8 cellular contexts compared by ENCODE assay signal in genomic region chr2:157443795-157444642, GRCh38. TPM values are rescaled to one million over a fixed set of nuclear protein-coding genes. Genes with fewer than 3 reads are reported as not detected.
DNase-seq lines count a peak whose midpoint lies in the region; ATAC-seq and TF ChIP-seq lines count a peak whose summit lies in the region.

CYTIP (minus strand) TSS chr2:157444089; CDS start chr2:157444020, 69 bp downstream.

- H3K27ac Mint-ChIP-seq in CD8-positive, alpha-beta T cell: peak within 1 kb of the TSS; percentile 98
- H3K27ac Mint-ChIP-seq in activated CD4-positive, alpha-beta memory T cell treated with anti-CD3 and anti-CD28 coated beads, Interleukin-2, amount 10 ng/mL, durations not matched to agents 7 days and 5 days: peak within 1 kb of the TSS; percentile 96
- no peak within 1 kb of the TSS for H3K27ac Mint-ChIP-seq in HFFc6
- no peak within 1 kb of the TSS for H3K27ac Mint-ChIP-seq in chondrocyte (ENCODE audit: unreplicated experiment)

- H3K36me3 Mint-ChIP-seq in CD8-positive, alpha-beta T cell: peaks cover 54% of the 10 kb centered on the region
- peaks cover 54% of the 10 kb centered on the region for H3K36me3 Mint-ChIP-seq in activated CD4-positive, alpha-beta memory T cell treated with anti-CD3 and anti-CD28 coated beads, Interleukin-2, amount 10 ng/mL, durations not matched to agents 7 days and 5 days (ENCODE audit: low read depth)
- H3K36me3 Mint-ChIP-seq in HFFc6 (ENCODE audit: low read depth): no peaks in the 10 kb centered on the region
- H3K36me3 Mint-ChIP-seq in chondrocyte (ENCODE audit: low read depth): no peaks in the 10 kb centered on the region

- peak in 5 of 7 experiments; percentile 52 to 75 (median 58) for DNase-seq in CD8-positive, alpha-beta T cell
- DNase-seq in HL-60 (ENCODE audit: low read depth in 1 of 2, low spot score in 1 of 2) (peak; percentile 71 to 85), kidney epithelial cell (ENCODE audit: low read depth) (peak; percentile 35), HFFc6 (no peak), chondrocyte (ENCODE audit: low spot score) (no peak)
- peak; percentile 81 for DNase-seq in activated CD4-positive, alpha-beta memory T cell treated with anti-CD3 and anti-CD28 coated beads, Interleukin-2, amount 10 ng/mL, durations not matched to agents 7 days and 5 days
- peak; percentile 35 to 80 (median 66) for DNase-seq in stimulated activated naive CD4-positive, alpha-beta T cell (lab: John Stamatoyannopoulos, UW)

- CTCF ChIA-PET in CD8-positive, alpha-beta T cell (lab: Charles Lee): interaction anchor here (0.8 to 17.8 kb wide), 16 partner anchors 10 to 565 kb away, joined by 3 to 303 read pairs (median 4); partner anchors contain the start of gene ERMN
- CTCF ChIA-PET in activated CD4-positive, alpha-beta memory T cell treated with anti-CD3 and anti-CD28 coated beads, Interleukin-2, amount 10 ng/mL, durations not matched to agents 7 days and 5 days (lab: Charles Lee): interaction anchor here (0.7 to 2.3 kb wide), 14 partner anchors 10 to 142 kb away, joined by 3 to 11 read pairs (median 4); no protein-coding TSS in a partner anchor

- TF ChIP-seq CTCF in CD8-positive, alpha-beta T cell (IDR thresholded peaks at IDR 0.05): no peak
- no peak for TF ChIP-seq CTCF in HL-60 (IDR thresholded peaks at IDR 0.05; ENCODE audit: insufficient read depth, low read length)
- TF ChIP-seq CTCF in kidney epithelial cell (IDR thresholded peaks at IDR 0.05; ENCODE audit: insufficient read depth, low read length, poor library complexity, severe bottlenecking): no peak
- TF ChIP-seq CTCF in HFFc6 (IDR thresholded peaks at IDR 0.05): no peak
- TF ChIP-seq CTCF in chondrocyte (IDR thresholded peaks at IDR 0.05): no peak

- peak within 1 kb of the TSS; percentile 91 for H3K4me3 Mint-ChIP-seq in CD8-positive, alpha-beta T cell
- peak within 1 kb of the TSS; percentile 91 for H3K4me3 Mint-ChIP-seq in activated CD4-positive, alpha-beta memory T cell treated with anti-CD3 and anti-CD28 coated beads, Interleukin-2, amount 10 ng/mL, durations not matched to agents 7 days and 5 days
- H3K4me3 Mint-ChIP-seq in HFFc6: no peak within 1 kb of the TSS
- H3K4me3 Mint-ChIP-seq in chondrocyte (ENCODE audit: unreplicated experiment): no peak within 1 kb of the TSS

- no peaks in the 10 kb centered on the region for H3K27me3 Mint-ChIP-seq in CD8-positive, alpha-beta T cell (ENCODE audit: low read depth)
- H3K27me3 Mint-ChIP-seq in activated CD4-positive, alpha-beta memory T cell treated with anti-CD3 and anti-CD28 coated beads, Interleukin-2, amount 10 ng/mL, durations not matched to agents 7 days and 5 days: no peaks in the 10 kb centered on the region
- H3K27me3 Mint-ChIP-seq in HFFc6 (ENCODE audit: insufficient read depth): no peaks in the 10 kb centered on the region
- H3K27me3 Mint-ChIP-seq in chondrocyte (ENCODE audit: low read depth): peaks cover 3% of the 10 kb centered on the region

- peak within 1 kb of the TSS; percentile 80 for H3K4me3 ChIP-seq in CD8-positive, alpha-beta T cell (ENCODE audit: low read depth, low read length)
- peak within 1 kb of the TSS; percentile 52 for H3K4me3 ChIP-seq in HL-60 (replicated peaks; ENCODE audit: insufficient read depth, low read length)
- no peak within 1 kb of the TSS for H3K4me3 ChIP-seq in kidney epithelial cell (ENCODE audit: low read depth, low read length)

- no peaks in the 10 kb centered on the region for H3K9me3 ChIP-seq in CD8-positive, alpha-beta T cell (ENCODE audit: low read length)

- peak; percentile 35 for ATAC-seq in CD8-positive, alpha-beta T cell
- ATAC-seq in GM21367 (IDR thresholded peaks at IDR 0.05; ENCODE audit: unreplicated experiment): peak; percentile 44

- peak within 1 kb of the TSS; percentile 88 for H3K27ac ChIP-seq in CD8-positive, alpha-beta T cell (ENCODE audit: low read depth, low read length)
- H3K27ac ChIP-seq in HL-60 (replicated peaks): peak within 1 kb of the TSS; percentile 71

- no peaks in the 10 kb centered on the region for H3K9me3 Mint-ChIP-seq in CD8-positive, alpha-beta T cell
- no peaks in the 10 kb centered on the region for H3K9me3 Mint-ChIP-seq in activated CD4-positive, alpha-beta memory T cell treated with anti-CD3 and anti-CD28 coated beads, Interleukin-2, amount 10 ng/mL, durations not matched to agents 7 days and 5 days
- no peaks in the 10 kb centered on the region for H3K9me3 Mint-ChIP-seq in HFFc6
- H3K9me3 Mint-ChIP-seq in chondrocyte (ENCODE audit: low read depth): no peaks in the 10 kb centered on the region

- no peaks in the 10 kb centered on the region for H3K27me3 ChIP-seq in CD8-positive, alpha-beta T cell (ENCODE audit: insufficient read depth, low read length)
- no peaks in the 10 kb centered on the region for H3K27me3 ChIP-seq in HL-60 (ENCODE audit: insufficient read depth, poor library complexity, severe bottlenecking)
- H3K27me3 ChIP-seq in kidney epithelial cell (ENCODE audit: control insufficient read depth, insufficient read depth, low read length): no peaks in the 10 kb centered on the region

- POLR2A ChIA-PET in CD8-positive, alpha-beta T cell (lab: Charles Lee): interaction anchor here (0.8 to 7.3 kb wide), 20 partner anchors 10 to 117 kb away, joined by 4 to 83 read pairs (median 6); no protein-coding TSS in a partner anchor
- POLR2A ChIA-PET in activated CD4-positive, alpha-beta memory T cell treated with anti-CD3 and anti-CD28 coated beads, Interleukin-2, amount 10 ng/mL, durations not matched to agents 7 days and 5 days (lab: Charles Lee): interaction anchor here (0.9 to 17.6 kb wide), 24 partner anchors 8 to 457 kb away, joined by 3 to 797 read pairs (median 8); no protein-coding TSS in a partner anchor

- intact Hi-C loops in CD8-positive, alpha-beta T cell (cut with DNase I, micrococcal nuclease): loop anchor here (1.0 to 10.0 kb wide), 7 partner anchors 20 to 1109 kb away; partner anchors contain the start of genes NR4A2 (in 2 of the 2), ACVR1 (in 1 of the 2), ACVR1C (in 1 of the 2) and CCDC148 (in 1 of the 2)

- peaks cover 11% of the 10 kb centered on the region for H3K36me3 ChIP-seq in CD8-positive, alpha-beta T cell (ENCODE audit: insufficient read depth, low read length)
- H3K36me3 ChIP-seq in kidney epithelial cell (ENCODE audit: control insufficient read depth, insufficient read depth, low read length): no peaks in the 10 kb centered on the region

- peaks cover 35% of the 10 kb centered on the region for H3K4me1 ChIP-seq in CD8-positive, alpha-beta T cell (ENCODE audit: insufficient read depth, low read length)

- peaks cover 46% of the 10 kb centered on the region for H3K4me1 Mint-ChIP-seq in CD8-positive, alpha-beta T cell (ENCODE audit: low read depth)
- H3K4me1 Mint-ChIP-seq in activated CD4-positive, alpha-beta memory T cell treated with anti-CD3 and anti-CD28 coated beads, Interleukin-2, amount 10 ng/mL, durations not matched to agents 7 days and 5 days: peaks cover 40% of the 10 kb centered on the region
- H3K4me1 Mint-ChIP-seq in HFFc6 (ENCODE audit: low read depth): no peaks in the 10 kb centered on the region
- H3K4me1 Mint-ChIP-seq in chondrocyte (ENCODE audit: low read depth): no peaks in the 10 kb centered on the region

RNA-seq across cellular contexts. Expression of gene CYTIP, which starts in this region (rescaled TPM):
- 100 to 1,000 TPM; 425 to 430 TPM for total RNA-seq in CD8-positive, alpha-beta T cell
- total RNA-seq in activated CD4-positive, alpha-beta memory T cell treated with anti-CD3 and anti-CD28 coated beads, Interleukin-2, amount 10 ng/mL, durations not matched to agents 7 days and 5 days: 100 to 1,000 TPM; 389 to 406 TPM
- 0.04 and 0.34 TPM in 2 replicates for total RNA-seq in kidney epithelial cell
- not detected for total RNA-seq in HFFc6 (2021; fragmentation: NEBNext Ultra II Directional; extraction: Animal tissue kit (Norgen Biotek cat#: 25700))
- 0.27 to 0.85 TPM in 2 of 3 replicates, not detected in the other for total RNA-seq in chondrocyte

Comparison
In these comparisons a context has a peak if more than half of its experiments do, and no peak if none do; other contexts are left out.
1. RNA of gene CYTIP (total RNA-seq): 425 to 430 TPM in CD8-positive, alpha-beta T cell and 389 to 406 TPM in activated CD4-positive, alpha-beta memory T cell treated with anti-CD3 and anti-CD28 coated beads, Interleukin-2, amount 10 ng/mL, durations not matched to agents 7 days and 5 days; 0.27 to 0.85 TPM in chondrocyte, 0.04 to 0.34 TPM in kidney epithelial cell and not detected in HFFc6; every median in the first group is over 100 times any median in the second.
2. Peak in DNase-seq in kidney epithelial cell; RNA of the gene not detected or under 1 TPM.
3. DNase-seq: peak in CD8-positive, alpha-beta T cell (5 of 7), HL-60 (2 of 2), activated CD4-positive, alpha-beta memory T cell treated with anti-CD3 and anti-CD28 coated beads, Interleukin-2, amount 10 ng/mL, durations not matched to agents 7 days and 5 days (single experiment) and stimulated activated naive CD4-positive, alpha-beta T cell (6 of 6); none in HFFc6 (single experiment) and chondrocyte (single experiment).
4. H3K27ac Mint-ChIP-seq: peak in CD8-positive, alpha-beta T cell (single experiment) and activated CD4-positive, alpha-beta memory T cell treated with anti-CD3 and anti-CD28 coated beads, Interleukin-2, amount 10 ng/mL, durations not matched to agents 7 days and 5 days (single experiment); none in HFFc6 (single experiment) and chondrocyte (single experiment).
5. H3K4me3 Mint-ChIP-seq: peak in CD8-positive, alpha-beta T cell (single experiment) and activated CD4-positive, alpha-beta memory T cell treated with anti-CD3 and anti-CD28 coated beads, Interleukin-2, amount 10 ng/mL, durations not matched to agents 7 days and 5 days (single experiment); none in HFFc6 (single experiment) and chondrocyte (single experiment).